21 cellular contexts compared by ENCODE assay signal in the genomic region with DNA sequence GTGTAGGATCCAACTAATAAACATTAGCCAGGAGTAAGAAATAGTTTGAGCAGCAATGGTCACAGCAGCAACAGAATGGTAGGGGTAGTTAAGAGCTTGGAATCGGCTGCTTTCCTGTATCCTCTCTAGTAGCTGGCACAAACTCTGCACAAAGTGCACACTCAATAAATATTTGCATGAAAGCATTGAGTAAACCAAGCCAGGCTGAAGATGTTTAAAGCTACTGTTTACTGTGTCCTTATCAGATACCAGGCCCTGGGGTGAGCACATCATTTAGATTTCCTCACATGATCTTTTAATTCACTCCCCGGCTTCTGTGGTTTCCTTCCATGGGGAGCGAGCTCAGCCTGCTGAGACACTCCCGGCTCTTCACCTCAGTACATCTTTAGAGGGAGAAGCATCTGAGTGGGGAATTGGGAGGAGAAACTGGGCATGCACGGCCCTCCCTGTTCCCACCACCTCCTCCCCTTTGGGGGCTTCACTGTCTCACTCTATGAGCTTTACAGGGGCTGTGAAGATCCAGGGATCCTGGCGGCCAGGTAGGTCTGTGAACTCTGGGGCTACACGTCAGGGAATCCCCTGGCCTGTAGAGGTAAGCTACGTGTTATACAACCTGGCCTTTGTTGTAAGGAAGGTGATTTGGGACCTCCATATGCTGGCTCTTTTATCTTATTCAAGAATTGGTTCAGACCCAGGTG.
DNase-seq lines count a peak whose midpoint lies in the region; TF ChIP-seq lines count a peak whose summit lies in the region.
"Had no signal": no experiment of that assay in that cellular context is flagged by ENCODE, and none has a peak within 500 bp of the region (broad histone marks: within the 10 kb centered on the region; RNA-seq: fewer than 3 reads in every experiment).

No MANE protein-coding gene starts in this region.

- no peak for TF ChIP-seq CTCF in VCaP (conservative IDR thresholded peaks at IDR 0.05)
- TF ChIP-seq CTCF in liver (IDR thresholded peaks at IDR 0.05; ENCODE audit: low read depth, low read length, missing input control): no peak

- H3K9me3 ChIP-seq in liver (ENCODE audit: control insufficient read depth in 4 of 4, low read length in 3 of 4): peaks cover 0 to 14% (median 2%) of the 10 kb centered on the region in 4 donors
- H3K9me3 ChIP-seq: SJSA1 had no signal

- peak overlapping the region; percentile 83 for H3K27ac ChIP-seq in VCaP
- H3K27ac ChIP-seq in liver (ENCODE audit: low read depth in 1 of 2, low read length in 2 of 2): no peak overlapping the region
- H3K27ac ChIP-seq: SJSA1 had no signal

- H3K27me3 ChIP-seq in liver (ENCODE audit: control insufficient read depth in 4 of 4, insufficient read depth in 4 of 4, low read length in 3 of 4): no peaks in the 10 kb centered on the region
- H3K27me3 ChIP-seq: SJSA1 had no signal

- no peaks in the 10 kb centered on the region for H3K36me3 ChIP-seq in liver (ENCODE audit: control insufficient read depth in 4 of 4, insufficient read depth in 3 of 4, low read depth in 1 of 4, low read length in 3 of 4)
- H3K36me3 ChIP-seq: SJSA1 had no signal

- no peak overlapping the region for H3K9ac ChIP-seq in liver (ENCODE audit: low read depth in 1 of 2, low read length in 2 of 2)

- peak; percentile 19 for DNase-seq in NCI-H345 (lab: John Stamatoyannopoulos, UW)
- DNase-seq in NCI-H345 treated with DMSO at 0.1 percent for 48 hours (lab: John Stamatoyannopoulos, UW; ENCODE audit: unreplicated experiment): no peak
- peak; percentile 23 for DNase-seq in NCI-H2196 (lab: John Stamatoyannopoulos, UW; ENCODE audit: unreplicated experiment)
- no peak for DNase-seq in HCEC 1CT
- DNase-seq in NCI-H2227 treated with DMSO at 0.1 percent for 48 hours (lab: John Stamatoyannopoulos, UW): no peak
- DNase-seq in activated effector memory CD4-positive, alpha-beta T cell treated with anti-CD3 and anti-CD28 coated beads, Interleukin-2, amount 50 U/mL, for 16 hours: no peak
- DNase-seq: 8988T; CD4-positive, CD25-positive, alpha-beta regulatory T cell; EL; IMR-90; Karpas-422; MM.1S; NCI-H1092; NCI-H146; NCI-H2081 treated with DMSO at 0.1 percent for 48 hours; NCI-H446 had no signal

- TF ChIP-seq RAD21 in liver (IDR thresholded peaks at IDR 0.05): no peak

- H3K4me3 ChIP-seq in liver (ENCODE audit: low read depth in 1 of 3, low read length in 3 of 3): no peak overlapping the region
- H3K4me3 ChIP-seq: GM12878, GM23338, SJSA1 had no signal

- peaks cover 0 to 8% (median 4%) of the 10 kb centered on the region in 4 donors for H3K4me1 ChIP-seq in liver (ENCODE audit: control insufficient read depth in 4 of 4, insufficient read depth in 4 of 4, low read length in 3 of 4)
- H3K4me1 ChIP-seq: SJSA1 had no signal

- WGBS in liver: 41% methylated on average over 8 of the region's 8 CpGs

TF ChIP-seq in liver, 16 proteins besides CTCF, POLR2A, EP300 and RAD21:
- TF ChIP-seq GABPA (IDR thresholded peaks at IDR 0.05 in 1 of 2, conservative IDR thresholded peaks at IDR 0.05 in 1 of 2): no peak
- TF ChIP-seq, protein P1, sequence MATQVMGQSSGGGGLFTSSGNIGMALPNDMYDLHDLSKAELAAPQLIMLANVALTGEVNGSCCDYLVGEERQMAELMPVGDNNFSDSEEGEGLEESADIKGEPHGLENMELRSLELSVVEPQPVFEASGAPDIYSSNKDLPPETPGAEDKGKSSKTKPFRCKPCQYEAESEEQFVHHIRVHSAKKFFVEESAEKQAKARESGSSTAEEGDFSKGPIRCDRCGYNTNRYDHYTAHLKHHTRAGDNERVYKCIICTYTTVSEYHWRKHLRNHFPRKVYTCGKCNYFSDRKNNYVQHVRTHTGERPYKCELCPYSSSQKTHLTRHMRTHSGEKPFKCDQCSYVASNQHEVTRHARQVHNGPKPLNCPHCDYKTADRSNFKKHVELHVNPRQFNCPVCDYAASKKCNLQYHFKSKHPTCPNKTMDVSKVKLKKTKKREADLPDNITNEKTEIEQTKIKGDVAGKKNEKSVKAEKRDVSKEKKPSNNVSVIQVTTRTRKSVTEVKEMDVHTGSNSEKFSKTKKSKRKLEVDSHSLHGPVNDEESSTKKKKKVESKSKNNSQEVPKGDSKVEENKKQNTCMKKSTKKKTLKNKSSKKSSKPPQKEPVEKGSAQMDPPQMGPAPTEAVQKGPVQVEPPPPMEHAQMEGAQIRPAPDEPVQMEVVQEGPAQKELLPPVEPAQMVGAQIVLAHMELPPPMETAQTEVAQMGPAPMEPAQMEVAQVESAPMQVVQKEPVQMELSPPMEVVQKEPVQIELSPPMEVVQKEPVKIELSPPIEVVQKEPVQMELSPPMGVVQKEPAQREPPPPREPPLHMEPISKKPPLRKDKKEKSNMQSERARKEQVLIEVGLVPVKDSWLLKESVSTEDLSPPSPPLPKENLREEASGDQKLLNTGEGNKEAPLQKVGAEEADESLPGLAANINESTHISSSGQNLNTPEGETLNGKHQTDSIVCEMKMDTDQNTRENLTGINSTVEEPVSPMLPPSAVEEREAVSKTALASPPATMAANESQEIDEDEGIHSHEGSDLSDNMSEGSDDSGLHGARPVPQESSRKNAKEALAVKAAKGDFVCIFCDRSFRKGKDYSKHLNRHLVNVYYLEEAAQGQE (IDR thresholded peaks at IDR 0.05): no peak
- TF ChIP-seq, protein P2, sequence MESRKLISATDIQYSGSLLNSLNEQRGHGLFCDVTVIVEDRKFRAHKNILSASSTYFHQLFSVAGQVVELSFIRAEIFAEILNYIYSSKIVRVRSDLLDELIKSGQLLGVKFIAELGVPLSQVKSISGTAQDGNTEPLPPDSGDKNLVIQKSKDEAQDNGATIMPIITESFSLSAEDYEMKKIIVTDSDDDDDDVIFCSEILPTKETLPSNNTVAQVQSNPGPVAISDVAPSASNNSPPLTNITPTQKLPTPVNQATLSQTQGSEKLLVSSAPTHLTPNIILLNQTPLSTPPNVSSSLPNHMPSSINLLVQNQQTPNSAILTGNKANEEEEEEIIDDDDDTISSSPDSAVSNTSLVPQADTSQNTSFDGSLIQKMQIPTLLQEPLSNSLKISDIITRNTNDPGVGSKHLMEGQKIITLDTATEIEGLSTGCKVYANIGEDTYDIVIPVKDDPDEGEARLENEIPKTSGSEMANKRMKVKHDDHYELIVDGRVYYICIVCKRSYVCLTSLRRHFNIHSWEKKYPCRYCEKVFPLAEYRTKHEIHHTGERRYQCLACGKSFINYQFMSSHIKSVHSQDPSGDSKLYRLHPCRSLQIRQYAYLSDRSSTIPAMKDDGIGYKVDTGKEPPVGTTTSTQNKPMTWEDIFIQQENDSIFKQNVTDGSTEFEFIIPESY (IDR thresholded peaks at IDR 0.05): no peak
- TF ChIP-seq HNF4A (conservative IDR thresholded peaks at IDR 0.05): peak; percentile 47 to 51
- no peak for TF ChIP-seq HNF4G (IDR thresholded peaks at IDR 0.05)
- no peak for TF ChIP-seq FOXA1 (IDR thresholded peaks at IDR 0.05)
- TF ChIP-seq YY1 (IDR thresholded peaks at IDR 0.05): no peak
- TF ChIP-seq, protein P3, sequence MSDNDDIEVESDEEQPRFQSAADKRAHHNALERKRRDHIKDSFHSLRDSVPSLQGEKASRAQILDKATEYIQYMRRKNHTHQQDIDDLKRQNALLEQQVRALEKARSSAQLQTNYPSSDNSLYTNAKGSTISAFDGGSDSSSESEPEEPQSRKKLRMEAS (IDR thresholded peaks at IDR 0.05): no peak
- peak; percentile 27 to 59 for TF ChIP-seq RXRA (IDR thresholded peaks at IDR 0.05)
- no peak for TF ChIP-seq NR2F2 (IDR thresholded peaks at IDR 0.05)
- TF ChIP-seq, protein P4, sequence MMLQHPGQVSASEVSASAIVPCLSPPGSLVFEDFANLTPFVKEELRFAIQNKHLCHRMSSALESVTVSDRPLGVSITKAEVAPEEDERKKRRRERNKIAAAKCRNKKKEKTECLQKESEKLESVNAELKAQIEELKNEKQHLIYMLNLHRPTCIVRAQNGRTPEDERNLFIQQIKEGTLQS (IDR thresholded peaks at IDR 0.05): no peak
- peak; percentile 29 for TF ChIP-seq SP1 (IDR thresholded peaks at IDR 0.05)
- TF ChIP-seq FOXA2 (IDR thresholded peaks at IDR 0.05): peak; percentile 63
- no peak for TF ChIP-seq TAF1 (conservative IDR thresholded peaks at IDR 0.05)
- no peak for TF ChIP-seq JUND (IDR thresholded peaks at IDR 0.05)
TF ChIP-seq in liver: peak in this region for 4.

Comparison
In these comparisons a context has a peak if more than half of its experiments do, and no peak if none do; other contexts are left out.
1. DNase-seq: peak in NCI-H345 (single experiment) and NCI-H2196 (single experiment); none in NCI-H345 treated with DMSO at 0.1 percent for 48 hours (single experiment), HCEC 1CT (single experiment), NCI-H2227 treated with DMSO at 0.1 percent for 48 hours (single experiment) and activated effector memory CD4-positive, alpha-beta T cell treated with anti-CD3 and anti-CD28 coated beads, Interleukin-2, amount 50 U/mL, for 16 hours (single experiment).